In genomic region chr21:42878993-42879787, GRCh38 we compare ENCODE assay signal across 8 cellular contexts. TPM values are rescaled to one million over a fixed set of nuclear protein-coding genes. Genes with fewer than 3 reads are reported as not detected.
DNase-seq lines count a peak whose midpoint lies in the region; ATAC-seq and TF ChIP-seq lines count a peak whose summit lies in the region.

A gene with protein sequence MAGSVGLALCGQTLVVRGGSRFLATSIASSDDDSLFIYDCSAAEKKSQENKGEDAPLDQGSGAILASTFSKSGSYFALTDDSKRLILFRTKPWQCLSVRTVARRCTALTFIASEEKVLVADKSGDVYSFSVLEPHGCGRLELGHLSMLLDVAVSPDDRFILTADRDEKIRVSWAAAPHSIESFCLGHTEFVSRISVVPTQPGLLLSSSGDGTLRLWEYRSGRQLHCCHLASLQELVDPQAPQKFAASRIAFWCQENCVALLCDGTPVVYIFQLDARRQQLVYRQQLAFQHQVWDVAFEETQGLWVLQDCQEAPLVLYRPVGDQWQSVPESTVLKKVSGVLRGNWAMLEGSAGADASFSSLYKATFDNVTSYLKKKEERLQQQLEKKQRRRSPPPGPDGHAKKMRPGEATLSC (minus strand): TSS chr21:42879539. CDS start chr21:42879495, 44 bp downstream.

- H4K20me1 ChIP-seq in OCI-LY1 (ENCODE audit: insufficient read depth, low read length): no peaks in the 10 kb centered on the region

- 0 out of 2 replicates have a peak, but pooled peaks cover 2% of the 10 kb centered on the region for H3F3A ChIP-seq in OCI-LY1 (ENCODE audit: insufficient read depth, low read length)

- peak within 1 kb of the TSS; percentile 85 for H3K4me2 ChIP-seq in OCI-LY1 (ENCODE audit: low read length)

- 0% methylated on average over 66 to 78 of the region's 80 CpGs for WGBS in mesodermal cell (ENCODE audit: insufficient coverage in 2 of 2), 2 experiments

- H3K36me3 ChIP-seq in OCI-LY1 (ENCODE audit: insufficient read depth, low read length): peaks cover 29% of the 10 kb centered on the region
- peaks cover 19% of the 10 kb centered on the region for H3K36me3 ChIP-seq in mesodermal cell (ENCODE audit: control insufficient read depth, insufficient read depth, low read length)

- H3K4me3 ChIP-seq in OCI-LY1 (ENCODE audit: low read depth, low read length, poor library complexity, severe bottlenecking): peak within 1 kb of the TSS; percentile 89
- H3K4me3 ChIP-seq in mesodermal cell (ENCODE audit: extremely low read depth, insufficient read depth, low read length, poor library complexity, severe bottlenecking): peak within 1 kb of the TSS; percentile 77

- TF ChIP-seq CTCF in OCI-LY1 (IDR thresholded peaks at IDR 0.05; ENCODE audit: low read length): no peak

- H3K9me2 ChIP-seq in OCI-LY1 (ENCODE audit: low read depth, low read length): no peaks in the 10 kb centered on the region

- ATAC-seq in GM21526 (IDR thresholded peaks at IDR 0.05; ENCODE audit: low FRiP score, unreplicated experiment): peak; percentile 77

- DNase-seq in DMS 273 (lab: John Stamatoyannopoulos, UW; ENCODE audit: unreplicated experiment) (peak; percentile 98), HuH-7 (ENCODE audit: low spot score) (peak; percentile 97)
- peak; percentile 99 for DNase-seq in activated CD8-positive, alpha-beta memory T cell treated with anti-CD3 and anti-CD28 coated beads, Interleukin-2, amount 50 U/mL, for 4 hours
- DNase-seq in stimulated activated CD8-positive, alpha-beta memory T cell treated with anti-CD3 and anti-CD28 coated beads, Interleukin-15, amount 100 ng/mL, for 24 hours (ENCODE audit: low read depth): peak; percentile 99

- H3K27me3 ChIP-seq in OCI-LY1 (ENCODE audit: insufficient read depth, low read length): no peaks in the 10 kb centered on the region

- peaks cover 25% of the 10 kb centered on the region for H3K79me2 ChIP-seq in OCI-LY1 (ENCODE audit: insufficient read depth, low read length)

- in situ Hi-C loops in endometrial microvascular endothelial cells (cut with HindIII; ENCODE audit: inconsistent ontology term, low pct_unique_long_range_greater_than_20kb, low sequenced_read_pairs): no loop called here

- peaks cover 22% of the 10 kb centered on the region for H3K4me1 ChIP-seq in OCI-LY1 (ENCODE audit: insufficient read depth, low read length, severe bottlenecking)
- H3K4me1 ChIP-seq in mesodermal cell (ENCODE audit: control insufficient read depth, insufficient read depth, low read length, poor library complexity, severe bottlenecking): no peaks in the 10 kb centered on the region

- H3K9me3 ChIP-seq in OCI-LY1 (ENCODE audit: low read length): peaks cover 5% of the 10 kb centered on the region; the same call in 1 of the 2 replicates
- no peaks in the 10 kb centered on the region for H3K9me3 ChIP-seq in mesodermal cell (ENCODE audit: control insufficient read depth, low read length)

- H2AFZ ChIP-seq in OCI-LY1 (ENCODE audit: low read length): 0 out of 2 replicates have a peak within 1 kb of the TSS, but pooled peaks have one; percentile 48

- peak within 1 kb of the TSS; percentile 99 for H3K9ac ChIP-seq in OCI-LY1 (ENCODE audit: low read length)

- H3K27ac ChIP-seq in OCI-LY1 (ENCODE audit: low read depth, low read length, poor library complexity, severe bottlenecking) (peak within 1 kb of the TSS; percentile 50), mesodermal cell (ENCODE audit: low read depth, low read length, severe bottlenecking) (peak within 1 kb of the TSS; percentile 91)

RNA-seq across cellular contexts. Expression of the gene that starts here (rescaled TPM):
- 17.7 TPM for total RNA-seq in endometrial microvascular endothelial cells (ENCODE audit: inconsistent ontology term)
- 6.7 TPM for polyA plus RNA-seq in mesodermal cell (2013, experiment 1 of 2)
- polyA plus RNA-seq in mesodermal cell (2013, experiment 2 of 2): 7.6 TPM

Comparison
In these comparisons a context has a peak if more than half of its experiments do, and no peak if none do; other contexts are left out.
1. Peak in every context shown above with its lines: DNase-seq, ATAC-seq, H3K4me3 ChIP-seq and H3K27ac ChIP-seq.